In the genomic region with DNA sequence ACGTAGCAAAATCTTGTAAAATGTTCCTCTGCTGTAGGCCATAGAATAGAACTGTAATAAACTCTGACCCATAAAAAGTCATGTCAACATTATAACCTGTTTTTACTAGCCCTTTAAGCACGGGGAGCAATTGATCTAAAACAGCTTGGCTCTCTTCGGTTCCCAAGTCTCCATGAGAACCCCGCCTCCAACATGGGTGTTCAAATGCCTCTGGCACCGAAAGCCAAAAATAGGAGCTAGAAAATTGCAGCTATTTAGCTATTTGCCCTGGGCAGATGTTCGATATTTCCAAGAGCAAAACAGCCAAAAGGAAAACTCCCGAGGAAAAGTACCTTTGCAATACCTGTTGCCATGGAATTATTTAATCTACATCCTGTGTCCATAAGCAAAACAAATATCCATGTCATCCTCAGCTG, we compare ENCODE assay signal across 19 cellular contexts.
A peak's percentile ranks its signal among the peaks of the same experiment; 100 is the strongest.
DNase-seq lines count a peak whose midpoint lies in the region; ATAC-seq, FAIRE-seq and TF ChIP-seq lines count a peak whose summit lies in the region.
"Had no signal": no experiment of that assay in that cellular context is flagged by ENCODE, and none has a peak within 500 bp of the region (broad histone marks: within the 10 kb centered on the region; RNA-seq: fewer than 3 reads in every experiment).

No MANE protein-coding gene starts in this region.

- no peak for ATAC-seq in pancreas
- ATAC-seq: gastrocnemius medialis; K562; left lobe of liver; stimulated activated naive CD8-positive, alpha-beta T cell treated with anti-CD3 and anti-CD28 coated beads, Interleukin-15, amount 100 ng/mL, for 72 hours had no signal

- CTCF ChIA-PET in Caco-2 (lab: Charles Lee) = no interaction called here
- CTCF ChIA-PET in OCI-LY7 (lab: Charles Lee; ENCODE audit: unreplicated experiment) = no interaction called here

- H3K4me3 ChIP-seq in Caco-2 (ENCODE audit: low read depth, low read length) (no peak overlapping the region), endocrine pancreas (ENCODE audit: control insufficient read depth, insufficient read depth, low read length) (peak overlapping the region; percentile 10), osteoblast (ENCODE audit: insufficient read depth, low read length) (no peak overlapping the region), MG63 (no peak overlapping the region), OCI-LY7 (ENCODE audit: low read depth, low read length, poor library complexity, severe bottlenecking) (no peak overlapping the region), pancreas (no peak overlapping the region)
- H3K4me3 ChIP-seq: gastrocnemius medialis, K562 had no signal

- no TSS peak for BruUV-seq in Caco-2 (replicated peaks; lab: Mats Ljungman, UMichigan)
- BruUV-seq in OCI-LY7 (replicated peaks; lab: Mats Ljungman, UMichigan) = no TSS peak

- H3K36me3 ChIP-seq in Caco-2 (ENCODE audit: control insufficient read depth, insufficient read depth, low read length) (no peaks in the 10 kb centered on the region), endocrine pancreas (ENCODE audit: control insufficient read depth, insufficient read depth, low read length) (no peaks in the 10 kb centered on the region), osteoblast (ENCODE audit: insufficient read depth, low read length) (no peaks in the 10 kb centered on the region), MG63 (no peaks in the 10 kb centered on the region), OCI-LY7 (ENCODE audit: insufficient read depth, low read length) (no peaks in the 10 kb centered on the region), pancreas (no peaks in the 10 kb centered on the region)
- H3K36me3 ChIP-seq: gastrocnemius medialis had no signal

- POLR2A ChIA-PET in Caco-2 (lab: Charles Lee) = no interaction called here
- POLR2A ChIA-PET in OCI-LY7 (lab: Charles Lee) = no interaction called here

- no peaks in the 10 kb centered on the region for H3K27me3 Mint-ChIP-seq in Caco-2 (ENCODE audit: insufficient read depth, unreplicated experiment)
- H3K27me3 Mint-ChIP-seq: activated naive CD4-positive, alpha-beta T cell treated with anti-CD3 and anti-CD28 coated beads, Interleukin-2, amount 50 U/mL, for 24 hours had no signal

- WGBS in pancreas, 2 donors = 68 to 69% methylated on average over 7 of the region's 7 CpGs

- H3K9me2 ChIP-seq in OCI-LY7 (ENCODE audit: insufficient read depth, low read length) = no peaks in the 10 kb centered on the region

- DNase-seq in Caco-2 = no peak
- peak; percentile 57 to 80 for DNase-seq in NCI-H2081 (lab: John Stamatoyannopoulos, UW)
- no peak for DNase-seq in osteoblast (ENCODE audit: insufficient read length, low spot score, missing footprints)
- no peak for DNase-seq in MG63
- DNase-seq in activated naive CD4-positive, alpha-beta T cell (lab: John Stamatoyannopoulos, UW) = no peak
- DNase-seq in OCI-LY7 (ENCODE audit: low spot score) = no peak
- DNase-seq in pancreas = no peak
- DNase-seq: CD8-positive, alpha-beta memory T cell; gastrocnemius medialis; H9; SHP77; stimulated activated CD4-positive, alpha-beta T cell treated with anti-CD3 and anti-CD28 coated beads, Interleukin-1b, Interleukin-23, amount 100 ng/mL, for 48 hours; stimulated activated naive CD8-positive, alpha-beta T cell treated with anti-CD3 and anti-CD28 coated beads, Interleukin-15, amount 100 ng/mL, for 72 hours had no signal

- H3K4me3 Mint-ChIP-seq in Caco-2 (ENCODE audit: unreplicated experiment) = no peak overlapping the region
- H3K4me3 Mint-ChIP-seq: activated naive CD4-positive, alpha-beta T cell treated with anti-CD3 and anti-CD28 coated beads, Interleukin-2, amount 50 U/mL, for 24 hours; CD8-positive, alpha-beta memory T cell; H9; stimulated activated naive CD8-positive, alpha-beta T cell treated with anti-CD3 and anti-CD28 coated beads, Interleukin-15, amount 100 ng/mL, for 72 hours had no signal

- H3K4me1 ChIP-seq in Caco-2 (peaks cover 51% of the 10 kb centered on the region), endocrine pancreas (ENCODE audit: control insufficient read depth, insufficient read depth, low read length) (no peaks in the 10 kb centered on the region), osteoblast (ENCODE audit: insufficient read depth, low read length) (no peaks in the 10 kb centered on the region), OCI-LY7 (ENCODE audit: insufficient read depth, low read length, poor library complexity, severe bottlenecking) (no peaks in the 10 kb centered on the region), pancreas (peaks cover 0 to 7% (median 5%) of the 10 kb centered on the region in 3 donors)
- H3K4me1 ChIP-seq: gastrocnemius medialis had no signal

- no peak for TF ChIP-seq CTCF in Caco-2 (IDR thresholded peaks at IDR 0.05; ENCODE audit: insufficient read depth in 1 of 2, low read depth in 1 of 2, low read length in 1 of 2, severe bottlenecking in 1 of 2, unreplicated experiment in 1 of 2)
- TF ChIP-seq CTCF in osteoblast (IDR thresholded peaks at IDR 0.05; ENCODE audit: extremely low read depth, low read depth, low read length) = no peak
- no peak for TF ChIP-seq CTCF in OCI-LY7 (conservative IDR thresholded peaks at IDR 0.05; ENCODE audit: low read length)
- TF ChIP-seq CTCF in pancreas (IDR thresholded peaks at IDR 0.05) = no peak

- peak overlapping the region; percentile 7 for H3K27ac Mint-ChIP-seq in Caco-2 (ENCODE audit: unreplicated experiment)
- H3K27ac Mint-ChIP-seq: activated naive CD4-positive, alpha-beta T cell treated with anti-CD3 and anti-CD28 coated beads, Interleukin-2, amount 50 U/mL, for 24 hours; CD8-positive, alpha-beta memory T cell; stimulated activated naive CD8-positive, alpha-beta T cell treated with anti-CD3 and anti-CD28 coated beads, Interleukin-15, amount 100 ng/mL, for 72 hours had no signal

- H3K36me3 Mint-ChIP-seq in Caco-2 (ENCODE audit: insufficient read depth, unreplicated experiment) = no peaks in the 10 kb centered on the region
- H3K36me3 Mint-ChIP-seq: activated naive CD4-positive, alpha-beta T cell treated with anti-CD3 and anti-CD28 coated beads, Interleukin-2, amount 50 U/mL, for 24 hours; CD8-positive, alpha-beta memory T cell had no signal

- no peaks in the 10 kb centered on the region for H3K9me3 ChIP-seq in Caco-2
- no peaks in the 10 kb centered on the region for H3K9me3 ChIP-seq in endocrine pancreas (ENCODE audit: control insufficient read depth, low read length)
- H3K9me3 ChIP-seq in osteoblast (ENCODE audit: low read depth, low read length) = no peaks in the 10 kb centered on the region
- no peaks in the 10 kb centered on the region for H3K9me3 ChIP-seq in MG63
- no peaks in the 10 kb centered on the region for H3K9me3 ChIP-seq in OCI-LY7 (ENCODE audit: low read length)
- H3K9me3 ChIP-seq in pancreas = no peaks in the 10 kb centered on the region
- H3K9me3 ChIP-seq: gastrocnemius medialis had no signal

- no peak overlapping the region for H3K27ac ChIP-seq in osteoblast (ENCODE audit: low read depth, low read length)
- no peak overlapping the region for H3K27ac ChIP-seq in OCI-LY7 (ENCODE audit: low read depth, low read length, poor library complexity, severe bottlenecking)
- H3K27ac ChIP-seq in pancreas = no peak overlapping the region
- H3K27ac ChIP-seq: gastrocnemius medialis had no signal

- H3K27me3 ChIP-seq in Caco-2 (replicated peaks; ENCODE audit: control insufficient read depth, insufficient read depth, low read length) (no peaks in the 10 kb centered on the region; the same call in 1 of the 2 replicates), endocrine pancreas (ENCODE audit: control insufficient read depth, insufficient read depth, low read length) (no peaks in the 10 kb centered on the region), osteoblast (ENCODE audit: insufficient read depth, low read length) (no peaks in the 10 kb centered on the region), MG63 (no peaks in the 10 kb centered on the region), pancreas (no peaks in the 10 kb centered on the region)
- H3K27me3 ChIP-seq: gastrocnemius medialis had no signal

- no peak for FAIRE-seq in pancreas (lab: Jason Lieb, UNC)
- FAIRE-seq: GM19239, K562, urothelium cell line had no signal

- no peak overlapping the region for H3K9ac ChIP-seq in endocrine pancreas (ENCODE audit: control insufficient read depth, insufficient read depth, low read length)

- intact Hi-C loops in Caco-2 (cut with micrococcal nuclease; ENCODE audit: unreplicated experiment) (no loop called here), OCI-LY7 (cut with micrococcal nuclease; ENCODE audit: unreplicated experiment) (no loop called here), pancreas (cut with DNase I) (no loop called here)

- H4K20me1 ChIP-seq in osteoblast (ENCODE audit: insufficient read depth, low read length) (no peaks in the 10 kb centered on the region), OCI-LY7 (ENCODE audit: insufficient read depth, low read length) (no peaks in the 10 kb centered on the region)

- H3K4me1 Mint-ChIP-seq in Caco-2 (ENCODE audit: low read depth, unreplicated experiment) = peaks cover 47% of the 10 kb centered on the region
- H3K4me1 Mint-ChIP-seq: activated naive CD4-positive, alpha-beta T cell treated with anti-CD3 and anti-CD28 coated beads, Interleukin-2, amount 50 U/mL, for 24 hours; CD8-positive, alpha-beta memory T cell; stimulated activated naive CD8-positive, alpha-beta T cell treated with anti-CD3 and anti-CD28 coated beads, Interleukin-15, amount 100 ng/mL, for 72 hours had no signal

- H3K4me2 ChIP-seq in osteoblast (ENCODE audit: insufficient read depth, low read length) (peak overlapping the region; percentile 39), OCI-LY7 (ENCODE audit: low read length) (no peak overlapping the region)

- H3K9me3 Mint-ChIP-seq in Caco-2 (ENCODE audit: unreplicated experiment) = peaks cover 16% of the 10 kb centered on the region
- H3K9me3 Mint-ChIP-seq: activated naive CD4-positive, alpha-beta T cell treated with anti-CD3 and anti-CD28 coated beads, Interleukin-2, amount 50 U/mL, for 24 hours; H9; stimulated activated naive CD8-positive, alpha-beta T cell treated with anti-CD3 and anti-CD28 coated beads, Interleukin-15, amount 100 ng/mL, for 72 hours had no signal

- no peaks in the 10 kb centered on the region for H3K79me2 ChIP-seq in osteoblast (ENCODE audit: insufficient read depth, low read length)
- no peaks in the 10 kb centered on the region for H3K79me2 ChIP-seq in OCI-LY7 (ENCODE audit: insufficient read depth, low read depth, low read length)

- H2AFZ ChIP-seq in osteoblast (ENCODE audit: low read length) (peak overlapping the region; percentile 23), OCI-LY7 (ENCODE audit: low read length) (no peak overlapping the region)

Comparison
In these comparisons a context has a peak if more than half of its experiments do, and no peak if none do; other contexts are left out.
1. DNase-seq: peak in NCI-H2081 (2 of 2); none in Caco-2 (0 of 2), osteoblast (single experiment), MG63 (single experiment), activated naive CD4-positive, alpha-beta T cell (0 of 4), OCI-LY7 (single experiment) and pancreas (0 of 6).